Comparison of ENCODE assay signal across 14 cellular contexts in the genomic region with DNA sequence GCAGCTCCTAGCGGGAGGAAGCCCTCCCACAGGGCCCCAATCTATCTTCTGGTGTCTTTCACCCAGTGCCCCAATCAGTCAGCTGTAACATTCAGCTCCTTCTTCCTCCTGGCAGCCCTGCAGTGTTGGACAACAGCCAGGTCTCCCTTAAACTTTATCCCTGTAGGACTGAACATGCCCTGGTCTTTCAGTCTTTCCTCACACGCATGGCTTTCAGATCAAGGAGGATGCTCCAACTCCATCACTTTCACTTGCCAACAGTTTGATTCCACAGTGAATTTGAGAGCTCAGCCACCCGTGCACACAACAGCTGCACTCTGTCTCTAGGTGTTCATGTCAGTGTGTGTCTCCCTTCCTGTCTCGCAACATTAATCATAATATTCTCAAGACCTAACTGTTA. TPM values are rescaled to one million over a fixed set of nuclear protein-coding genes. Genes with fewer than 3 reads are reported as not detected.
DNase-seq lines count a peak whose midpoint lies in the region; ATAC-seq and TF ChIP-seq lines count a peak whose summit lies in the region.
"Had no signal": no experiment of that assay in that cellular context is flagged by ENCODE, and none has a peak within 500 bp of the region (broad histone marks: within the 10 kb centered on the region; RNA-seq: fewer than 3 reads in every experiment).

No MANE protein-coding gene starts in this region.

- in situ Hi-C loops in mammary epithelial cell (cut with MboI; ENCODE audit: low sequenced_read_pairs in 2 of 2) = no loop called here

- H4K20me1 ChIP-seq in mammary epithelial cell (ENCODE audit: insufficient read depth, low read length) = no peaks in the 10 kb centered on the region

- WGBS in mammary epithelial cell (ENCODE audit: low coverage, missing lambda C conversion rate) = 35% methylated on average over 4 of the region's 4 CpGs

- CTCF ChIA-PET in mammary epithelial cell (lab: Charles Lee; ENCODE audit: low non-redundant PET) = no interaction called here
- CTCF ChIA-PET in MCF 10A (lab: Yijun Ruan, JAX) = interaction anchor here (0.5 to 1.1 kb wide), 4 partner anchors 9 to 151 kb away, joined by 3 to 4 read pairs (median 3); no protein-coding TSS in a partner anchor

- dilution Hi-C loops in mammary epithelial cell (cut with HindIII; ENCODE audit: low sequenced_read_pairs) = loop anchor here (5.0 kb wide), 1 partner anchor 49 kb away; no protein-coding TSS in a partner anchor

- no peak for DNase-seq in mammary epithelial cell
- DNase-seq in MCF 10A (ENCODE audit: unreplicated experiment) = no peak
- DNase-seq in NCI-H69 (lab: John Stamatoyannopoulos, UW) = peak; percentile 65
- DNase-seq in activated gamma-delta T cell treated with Interleukin-2 at 50 U/mL for 16 hours = no peak
- DNase-seq in glutamatergic neuron = no peak
- no peak for DNase-seq in pons (ENCODE audit: low spot score)
- DNase-seq in SHP77 treated with DMSO at 0.1 percent for 48 hours (lab: John Stamatoyannopoulos, UW) = no peak
- DNase-seq: ACHN, activated T-cell treated with anti-CD3 and anti-CD28 coated beads for 4 hours, GM23248, transverse colon had no signal

- no peak overlapping the region for H3K4me2 ChIP-seq in mammary epithelial cell (ENCODE audit: insufficient read depth, low read depth, low read length)

- ATAC-seq in HG03039 (IDR thresholded peaks at IDR 0.05; ENCODE audit: unreplicated experiment) = peak; percentile 70

- H3K4me3 Mint-ChIP-seq in MCF 10A (ENCODE audit: unreplicated experiment) (no peak overlapping the region), glutamatergic neuron (ENCODE audit: unreplicated experiment) (no peak overlapping the region)

- H3K4me3 ChIP-seq in mammary epithelial cell (replicated peaks in 1 of 3; ENCODE audit: insufficient read depth in 1 of 3, low read depth in 2 of 3, low read length in 3 of 3) = no peak overlapping the region
- H3K4me3 ChIP-seq: GM23248, transverse colon had no signal

- H3K4me1 Mint-ChIP-seq in MCF 10A (ENCODE audit: insufficient read depth, unreplicated experiment) (no peaks in the 10 kb centered on the region), glutamatergic neuron (ENCODE audit: low read depth, unreplicated experiment) (peaks cover 2% of the 10 kb centered on the region)

- no peaks in the 10 kb centered on the region for H3K36me3 Mint-ChIP-seq in MCF 10A (ENCODE audit: insufficient read depth, unreplicated experiment)
- no peaks in the 10 kb centered on the region for H3K36me3 Mint-ChIP-seq in glutamatergic neuron (ENCODE audit: unreplicated experiment)

- H3K27me3 ChIP-seq in mammary epithelial cell (ENCODE audit: insufficient read depth, low read length) = no peaks in the 10 kb centered on the region
- H3K27me3 ChIP-seq: transverse colon had no signal

- H3K27me3 Mint-ChIP-seq in MCF 10A (ENCODE audit: insufficient read depth, unreplicated experiment) = no peaks in the 10 kb centered on the region
- H3K27me3 Mint-ChIP-seq in glutamatergic neuron (ENCODE audit: unreplicated experiment) = no peaks in the 10 kb centered on the region

- no TSS peak for BruUV-seq in mammary epithelial cell (replicated peaks; lab: Mats Ljungman, UMichigan)
- BruUV-seq in MCF 10A (replicated peaks; lab: Mats Ljungman, UMichigan) = no TSS peak

- POLR2A ChIA-PET in MCF 10A (lab: Yijun Ruan, JAX) = no interaction called here

- H3K9ac ChIP-seq in mammary epithelial cell (ENCODE audit: insufficient read depth, low read length) = no peak overlapping the region
- H3K9ac ChIP-seq: GM23248, parathyroid adenoma had no signal

- intact Hi-C loops in mammary epithelial cell (cut with micrococcal nuclease) = no loop called here
- intact Hi-C loops in MCF 10A (cut with micrococcal nuclease) = no loop called here

- H3K4me1 ChIP-seq in mammary epithelial cell (ENCODE audit: insufficient read depth, low read length) = no peaks in the 10 kb centered on the region
- H3K4me1 ChIP-seq: parathyroid adenoma, transverse colon had no signal

- no peak overlapping the region for H3K27ac Mint-ChIP-seq in MCF 10A (ENCODE audit: low read depth, unreplicated experiment)
- no peak overlapping the region for H3K27ac Mint-ChIP-seq in glutamatergic neuron (ENCODE audit: unreplicated experiment)

- no peaks in the 10 kb centered on the region for H3K79me2 ChIP-seq in mammary epithelial cell (ENCODE audit: insufficient read depth, low read length)
- H3K79me2 ChIP-seq: parathyroid adenoma had no signal

- H3K9me3 Mint-ChIP-seq in MCF 10A (ENCODE audit: unreplicated experiment) (no peaks in the 10 kb centered on the region), glutamatergic neuron (ENCODE audit: unreplicated experiment) (no peaks in the 10 kb centered on the region)

- no peaks in the 10 kb centered on the region for H3K36me3 ChIP-seq in mammary epithelial cell (ENCODE audit: insufficient read depth, low read length)
- H3K36me3 ChIP-seq: transverse colon had no signal

- H3K27ac ChIP-seq in mammary epithelial cell (ENCODE audit: insufficient read depth, low read depth, low read length) = no peak overlapping the region
- H3K27ac ChIP-seq: GM23248, parathyroid adenoma, transverse colon had no signal

- peak overlapping the region; percentile 10 for H2AFZ ChIP-seq in mammary epithelial cell (ENCODE audit: low read depth, low read length)
- H2AFZ ChIP-seq: GM23248, parathyroid adenoma had no signal

- H3K9me3 ChIP-seq in mammary epithelial cell (replicated peaks; ENCODE audit: insufficient read depth, low read length) = no peaks in the 10 kb centered on the region
- H3K9me3 ChIP-seq: transverse colon had no signal

- no peak for TF ChIP-seq CTCF in mammary epithelial cell (conservative IDR thresholded peaks at IDR 0.05 in 1 of 2, IDR thresholded peaks at IDR 0.05 in 1 of 2; ENCODE audit: extremely low read depth in 1 of 2, insufficient read depth in 1 of 2, low read depth in 1 of 2, low read length in 2 of 2)
- no peak for TF ChIP-seq CTCF in MCF 10A (IDR thresholded peaks at IDR 0.05; ENCODE audit: unreplicated experiment)
- TF ChIP-seq CTCF in glutamatergic neuron (IDR thresholded peaks at IDR 0.05; ENCODE audit: partially characterized antibody, unreplicated experiment) = no peak

RNA-seq across cellular contexts. Expression of gene LRRC34, which starts 28.5 kb away (rescaled TPM):
- total RNA-seq in mammary epithelial cell (1 to 10 TPM in 1 of 2 donors, not detected in 1; 2.3 TPM), MCF 10A (2022) (not detected in 2 replicates), glutamatergic neuron (ENCODE audit: unreplicated experiment) (3.6 TPM)
- 0.40 TPM for polyA plus RNA-seq in mammary epithelial cell
- not detected for polyA minus RNA-seq in mammary epithelial cell

RNA-seq across cellular contexts. Expression of gene LRRIQ4, which starts 28.5 kb away (rescaled TPM):
- total RNA-seq in mammary epithelial cell = under 1 TPM in 1 of 2 donors, not detected in 1; 0.17 TPM
- polyA plus RNA-seq in mammary epithelial cell = not detected
- polyA minus RNA-seq in mammary epithelial cell = not detected
- total RNA-seq in MCF 10A (2022) = not detected in 2 replicates
- total RNA-seq in glutamatergic neuron (ENCODE audit: unreplicated experiment) = 0.29 TPM
- total RNA-seq: epithelial cell of proximal tubule, GM23248, transverse colon had no signal
- polyA plus RNA-seq: GM23248 had no signal

RNA-seq across cellular contexts. Expression of gene LRRC31, which starts 28.6 kb away (rescaled TPM):
- total RNA-seq in mammary epithelial cell (not detected), MCF 10A (2022) (not detected in 2 replicates), glutamatergic neuron (ENCODE audit: unreplicated experiment) (not detected)
- not detected for polyA plus RNA-seq in mammary epithelial cell
- not detected for polyA minus RNA-seq in mammary epithelial cell
- total RNA-seq: epithelial cell of proximal tubule, GM23248 had no signal
- polyA plus RNA-seq: GM23248 had no signal
